In genomic region chr5:73030531-73030930, GRCh38 we compare ENCODE assay signal across 14 cellular contexts.
A peak's percentile ranks its signal among the peaks of the same experiment; 100 is the strongest.
DNase-seq lines count a peak whose midpoint lies in the region; ATAC-seq and TF ChIP-seq lines count a peak whose summit lies in the region.
"Had no signal": no experiment of that assay in that cellular context is flagged by ENCODE, and none has a peak within 500 bp of the region (broad histone marks: within the 10 kb centered on the region; RNA-seq: fewer than 3 reads in every experiment).

No MANE protein-coding gene starts in this region.

- intact Hi-C loops in left cardiac atrium (cut with DNase I) = no loop called here
- intact Hi-C loops in lower lobe of right lung (cut with DNase I) = no loop called here
- intact Hi-C loops in activated naive CD4-positive, alpha-beta T cell treated with anti-CD3 and anti-CD28 coated beads for 36 hours (cut with micrococcal nuclease) = no loop called here

- H3K27me3 ChIP-seq in cardiac muscle cell (no peaks in the 10 kb centered on the region), SK-N-SH (ENCODE audit: insufficient read depth) (no peaks in the 10 kb centered on the region), lower lobe of right lung (ENCODE audit: low read depth) (no peaks in the 10 kb centered on the region)
- H3K27me3 ChIP-seq: MG63 had no signal

- H3K79me2 ChIP-seq in SK-N-SH (ENCODE audit: insufficient read depth) = no peaks in the 10 kb centered on the region

- H3K9me3 ChIP-seq in cardiac muscle cell (ENCODE audit: low read depth) = no peaks in the 10 kb centered on the region
- no peaks in the 10 kb centered on the region for H3K9me3 ChIP-seq in SK-N-SH
- H3K9me3 ChIP-seq in lower lobe of right lung = no peaks in the 10 kb centered on the region
- H3K9me3 ChIP-seq: MG63 had no signal

- H3K36me3 Mint-ChIP-seq in activated CD8-positive, alpha-beta memory T cell treated with anti-CD3 and anti-CD28 coated beads, Interleukin-2, amount 10 ng/mL, durations not matched to agents 7 days and 5 days = no peaks in the 10 kb centered on the region
- no peaks in the 10 kb centered on the region for H3K36me3 Mint-ChIP-seq in activated naive CD4-positive, alpha-beta T cell treated with anti-CD3 and anti-CD28 coated beads for 36 hours (ENCODE audit: low read depth)
- H3K36me3 Mint-ChIP-seq: T-cell had no signal

- TF ChIP-seq CTCF in cardiac muscle cell (IDR thresholded peaks at IDR 0.05; ENCODE audit: low read depth, low read length) = no peak
- TF ChIP-seq CTCF in SK-N-SH (IDR thresholded peaks at IDR 0.05) = no peak
- no peak for TF ChIP-seq CTCF in lower lobe of right lung (IDR thresholded peaks at IDR 0.05)
- TF ChIP-seq CTCF in GM20000 (IDR thresholded peaks at IDR 0.05; ENCODE audit: extremely low read depth, missing control alignments) = no peak

- H3F3A ChIP-seq in SK-N-SH (replicated peaks; ENCODE audit: insufficient read depth) = peaks cover 42% of the 10 kb centered on the region

- peak overlapping the region; percentile 30 for H3K4me2 ChIP-seq in SK-N-SH

- TF ChIP-seq RAD21 in SK-N-SH (IDR thresholded peaks at IDR 0.05; ENCODE audit: low read length) = no peak

- no peak overlapping the region for H2AFZ ChIP-seq in SK-N-SH (ENCODE audit: low read depth)

- no peaks in the 10 kb centered on the region for H4K20me1 ChIP-seq in SK-N-SH (ENCODE audit: insufficient read depth)

- 72% methylated on average over 1 of the region's 1 CpG for WGBS in SK-N-SH (ENCODE audit: low lambda C conversion rate)

- CTCF ChIA-PET in SK-N-SH (lab: Yijun Ruan, JAX) = no interaction called here
- CTCF ChIA-PET in activated CD8-positive, alpha-beta memory T cell treated with anti-CD3 and anti-CD28 coated beads, Interleukin-2, amount 10 ng/mL, durations not matched to agents 7 days and 5 days (lab: Charles Lee) = no interaction called here
- CTCF ChIA-PET in activated naive CD4-positive, alpha-beta T cell treated with anti-CD3 and anti-CD28 coated beads for 36 hours (lab: Charles Lee) = no interaction called here

- H3K36me3 ChIP-seq in cardiac muscle cell (no peaks in the 10 kb centered on the region), SK-N-SH (replicated peaks in 1 of 2; ENCODE audit: control insufficient read depth in 1 of 2, insufficient read depth in 2 of 2, low read length in 1 of 2) (peaks cover 5 to 29% of the 10 kb centered on the region in 2 experiments), lower lobe of right lung (peaks cover 45% of the 10 kb centered on the region)

- no peak for ATAC-seq in left cardiac atrium
- peak; percentile 64 to 67 for ATAC-seq in lower lobe of right lung
- ATAC-seq in activated CD8-positive, alpha-beta memory T cell treated with anti-CD3 and anti-CD28 coated beads, Interleukin-2, amount 10 ng/mL, durations not matched to agents 7 days and 5 days = no peak
- ATAC-seq: activated naive CD8-positive, alpha-beta T cell treated with anti-CD3 and anti-CD28 coated beads, Interleukin-2, amount 50 U/mL, for 24 hours; T-cell had no signal

- H3K27me3 Mint-ChIP-seq in activated CD8-positive, alpha-beta memory T cell treated with anti-CD3 and anti-CD28 coated beads, Interleukin-2, amount 10 ng/mL, durations not matched to agents 7 days and 5 days = no peaks in the 10 kb centered on the region
- H3K27me3 Mint-ChIP-seq in activated naive CD4-positive, alpha-beta T cell treated with anti-CD3 and anti-CD28 coated beads for 36 hours (ENCODE audit: low read depth) = peaks cover 2% of the 10 kb centered on the region
- H3K27me3 Mint-ChIP-seq: activated naive CD8-positive, alpha-beta T cell treated with anti-CD3 and anti-CD28 coated beads, Interleukin-2, amount 50 U/mL, for 24 hours had no signal

- peak overlapping the region; percentile 63 for H3K27ac ChIP-seq in cardiac muscle cell
- H3K27ac ChIP-seq in SK-N-SH (ENCODE audit: low read depth in 2 of 2, low read length in 1 of 2) = peak overlapping the region; percentile 48 to 68; a peak in 3 of 4 replicates
- H3K27ac ChIP-seq in lower lobe of right lung = no peak overlapping the region

- DNase-seq in cardiac muscle cell (ENCODE audit: low read depth in 1 of 2, low spot score in 1 of 2) (no peak), left cardiac atrium (no peak), SK-N-SH (no peak), lower lobe of right lung (no peak), MV-4-11 (lab: John Stamatoyannopoulos, UW) (no peak), GM20000 (ENCODE audit: low spot score) (no peak)
- no peak for DNase-seq in activated CD8-positive, alpha-beta memory T cell treated with anti-CD3 and anti-CD28 coated beads, Interleukin-2, amount 10 ng/mL, durations not matched to agents 7 days and 5 days
- DNase-seq in activated naive CD4-positive, alpha-beta T cell treated with anti-CD3 and anti-CD28 coated beads for 36 hours = no peak
- DNase-seq: activated CD4-positive, CD25-positive, alpha-beta regulatory T cell treated with anti-CD3 and anti-CD28 coated beads, Interleukin-2, amount 50 U/mL, for 72 hours; activated naive CD8-positive, alpha-beta T cell treated with anti-CD3 and anti-CD28 coated beads, Interleukin-2, amount 50 U/mL, for 24 hours; DMS 273 treated with DMSO at 0.1 percent for 48 hours; NCI-H2107; T-cell had no signal

- no peaks in the 10 kb centered on the region for H3K4me1 Mint-ChIP-seq in activated CD8-positive, alpha-beta memory T cell treated with anti-CD3 and anti-CD28 coated beads, Interleukin-2, amount 10 ng/mL, durations not matched to agents 7 days and 5 days
- H3K4me1 Mint-ChIP-seq in activated naive CD4-positive, alpha-beta T cell treated with anti-CD3 and anti-CD28 coated beads for 36 hours (ENCODE audit: low read depth) = no peaks in the 10 kb centered on the region
- H3K4me1 Mint-ChIP-seq: activated naive CD8-positive, alpha-beta T cell treated with anti-CD3 and anti-CD28 coated beads, Interleukin-2, amount 50 U/mL, for 24 hours; T-cell had no signal

- H3K9me2 ChIP-seq in SK-N-SH = no peaks in the 10 kb centered on the region

- H3K27ac Mint-ChIP-seq in activated CD8-positive, alpha-beta memory T cell treated with anti-CD3 and anti-CD28 coated beads, Interleukin-2, amount 10 ng/mL, durations not matched to agents 7 days and 5 days = no peak overlapping the region
- H3K27ac Mint-ChIP-seq in activated naive CD4-positive, alpha-beta T cell treated with anti-CD3 and anti-CD28 coated beads for 36 hours = no peak overlapping the region
- H3K27ac Mint-ChIP-seq: activated naive CD8-positive, alpha-beta T cell treated with anti-CD3 and anti-CD28 coated beads, Interleukin-2, amount 50 U/mL, for 24 hours; T-cell had no signal

- H3K4me1 ChIP-seq in cardiac muscle cell (ENCODE audit: low read depth) (peaks cover 6% of the 10 kb centered on the region), SK-N-SH (ENCODE audit: control insufficient read depth in 1 of 2, insufficient read depth in 2 of 2, low read depth in 1 of 2, low read length in 1 of 2) (peaks cover 3 to 18% of the 10 kb centered on the region in 2 experiments), lower lobe of right lung (peaks cover 6% of the 10 kb centered on the region)

- TF ChIP-seq EP300 in SK-N-SH (IDR thresholded peaks at IDR 0.05; ENCODE audit: borderline replicate concordance in 1 of 2, low read depth in 1 of 2, low read length in 1 of 2) = no peak

- H3K4me3 Mint-ChIP-seq in activated CD8-positive, alpha-beta memory T cell treated with anti-CD3 and anti-CD28 coated beads, Interleukin-2, amount 10 ng/mL, durations not matched to agents 7 days and 5 days = no peak overlapping the region
- no peak overlapping the region for H3K4me3 Mint-ChIP-seq in activated naive CD4-positive, alpha-beta T cell treated with anti-CD3 and anti-CD28 coated beads for 36 hours
- H3K4me3 Mint-ChIP-seq: activated naive CD8-positive, alpha-beta T cell treated with anti-CD3 and anti-CD28 coated beads, Interleukin-2, amount 50 U/mL, for 24 hours; T-cell had no signal

- H3K9ac ChIP-seq in SK-N-SH = no peak overlapping the region

- POLR2A ChIA-PET in SK-N-SH (lab: Yijun Ruan, JAX) = no interaction called here

- no peaks in the 10 kb centered on the region for H3K9me3 Mint-ChIP-seq in activated CD8-positive, alpha-beta memory T cell treated with anti-CD3 and anti-CD28 coated beads, Interleukin-2, amount 10 ng/mL, durations not matched to agents 7 days and 5 days (ENCODE audit: low read depth)
- H3K9me3 Mint-ChIP-seq in activated naive CD4-positive, alpha-beta T cell treated with anti-CD3 and anti-CD28 coated beads for 36 hours = no peaks in the 10 kb centered on the region
- H3K9me3 Mint-ChIP-seq: activated naive CD8-positive, alpha-beta T cell treated with anti-CD3 and anti-CD28 coated beads, Interleukin-2, amount 50 U/mL, for 24 hours; T-cell had no signal

- H3K4me3 ChIP-seq in cardiac muscle cell (no peak overlapping the region), SK-N-SH (ENCODE audit: low read depth in 2 of 2, low read length in 1 of 2) (peak overlapping the region in 1 of 2 experiments; percentile 1; a peak in 1 of 4 replicates), lower lobe of right lung (no peak overlapping the region)
- H3K4me3 ChIP-seq: MG63 had no signal

TF ChIP-seq in SK-N-SH, 30 proteins besides CTCF, POLR2A, EP300 and RAD21 (continues in another document):
- TF ChIP-seq SMC3 (IDR thresholded peaks at IDR 0.05; ENCODE audit: low read depth, low read length) = no peak
- TF ChIP-seq IRF3 (IDR thresholded peaks at IDR 0.05; ENCODE audit: low read depth, low read length) = no peak
- TF ChIP-seq POLR2AphosphoS5 (IDR thresholded peaks at IDR 0.05; ENCODE audit: low read depth, low read length) = no peak
- TF ChIP-seq FOSL2 (IDR thresholded peaks at IDR 0.05; ENCODE audit: borderline replicate concordance, low read depth) = no peak
- TF ChIP-seq TEAD4 (IDR thresholded peaks at IDR 0.05; ENCODE audit: borderline replicate concordance, insufficient read depth) = no peak
- no peak for TF ChIP-seq MEF2A (IDR thresholded peaks at IDR 0.05; ENCODE audit: borderline replicate concordance, low read depth)
- TF ChIP-seq EZH2phosphoT487 (IDR thresholded peaks at IDR 0.05; ENCODE audit: borderline replicate concordance, low read depth) = no peak
- no peak for TF ChIP-seq RCOR1 (IDR thresholded peaks at IDR 0.05; ENCODE audit: low read length)
- TF ChIP-seq CHD2 (IDR thresholded peaks at IDR 0.05; ENCODE audit: low read length, partially characterized antibody) = no peak
- TF ChIP-seq, protein P1, sequence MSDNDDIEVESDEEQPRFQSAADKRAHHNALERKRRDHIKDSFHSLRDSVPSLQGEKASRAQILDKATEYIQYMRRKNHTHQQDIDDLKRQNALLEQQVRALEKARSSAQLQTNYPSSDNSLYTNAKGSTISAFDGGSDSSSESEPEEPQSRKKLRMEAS (IDR thresholded peaks at IDR 0.05; ENCODE audit: low read depth) = no peak
- TF ChIP-seq YY1 (IDR thresholded peaks at IDR 0.05; ENCODE audit: low read depth) = no peak

Comparison
In these comparisons a context has a peak if more than half of its experiments do, and no peak if none do; other contexts are left out.
1. ATAC-seq: peak in lower lobe of right lung (2 of 2); none in left cardiac atrium (0 of 2) and activated CD8-positive, alpha-beta memory T cell treated with anti-CD3 and anti-CD28 coated beads, Interleukin-2, amount 10 ng/mL, durations not matched to agents 7 days and 5 days (single experiment).